1 cellular context compared by ENCODE assay signal in the genomic region with DNA sequence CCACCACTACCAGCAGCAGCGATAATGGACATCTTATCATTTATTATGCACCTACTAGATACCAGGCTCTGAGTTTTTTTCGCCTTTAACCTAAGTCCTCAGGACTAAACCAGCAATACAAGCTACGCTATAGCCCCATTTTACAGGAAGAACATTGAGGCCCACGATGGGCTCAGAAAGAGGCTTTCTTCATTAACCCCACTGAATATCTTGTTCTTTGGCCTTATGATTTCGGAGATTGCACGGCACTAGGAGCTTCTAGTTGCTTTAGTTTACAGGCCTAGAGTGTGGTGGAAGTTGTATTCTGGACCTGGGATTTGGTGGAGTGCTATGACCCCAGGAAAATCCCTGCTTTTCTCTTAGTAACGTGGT.
TF ChIP-seq lines count a peak whose summit lies in the region.

No MANE protein-coding gene starts in this region.

TF ChIP-seq in K562, 482 proteins besides CTCF, POLR2A, EP300 and RAD21 (continued from another document and continues in another):
- TF ChIP-seq FOXP1 (CRISPR knock-in tag; IDR thresholded peaks at IDR 0.05) = no peak
- TF ChIP-seq RCOR1 (IDR thresholded peaks at IDR 0.05; ENCODE audit: borderline replicate concordance in 1 of 2, low read depth in 2 of 2, low read length in 2 of 2) = peak; percentile 54 to 62; a peak in 2 of 4 replicates
- TF ChIP-seq GATAD2A (IDR thresholded peaks at IDR 0.05) = no peak
- TF ChIP-seq RNF2 (IDR thresholded peaks at IDR 0.05) = no peak
- no peak for TF ChIP-seq EP400 (IDR thresholded peaks at IDR 0.05)
- no peak for TF ChIP-seq HDGF (IDR thresholded peaks at IDR 0.05)
- TF ChIP-seq MTA3 (IDR thresholded peaks at IDR 0.05; ENCODE audit: borderline replicate concordance) = peak; percentile 42
- TF ChIP-seq NCOA6 (IDR thresholded peaks at IDR 0.05) = no peak
- TF ChIP-seq PTBP1 (IDR thresholded peaks at IDR 0.05; ENCODE audit: low read depth, low read length) = 0 out of 2 replicates have a peak, but pooled peaks have one; percentile 53
- TF ChIP-seq ZNF212 (CRISPR knock-in tag; IDR thresholded peaks at IDR 0.05) = no peak
- TF ChIP-seq LCOR (CRISPR knock-in tag; IDR thresholded peaks at IDR 0.05) = no peak
- TF ChIP-seq PRMT5 (CRISPR knock-in tag; IDR thresholded peaks at IDR 0.05) = no peak
- no peak for TF ChIP-seq RFX1 (IDR thresholded peaks at IDR 0.05)
- TF ChIP-seq SP1 (CRISPR knock-in tag; IDR thresholded peaks at IDR 0.05) = 0 out of 2 replicates have a peak, but pooled peaks have one; percentile 57
- no peak for TF ChIP-seq HSF4 (CRISPR knock-in tag; IDR thresholded peaks at IDR 0.05; ENCODE audit: borderline replicate concordance)
- TF ChIP-seq IRF2 (CRISPR knock-in tag; IDR thresholded peaks at IDR 0.05) = no peak
- no peak for TF ChIP-seq ASH1L (IDR thresholded peaks at IDR 0.05; ENCODE audit: borderline replicate concordance, low read depth, partially characterized antibody)
- 0 out of 2 replicates have a peak, but pooled peaks have one; percentile 14 for TF ChIP-seq CEBPG (CRISPR knock-in tag; IDR thresholded peaks at IDR 0.05)
- TF ChIP-seq CEBPG (tag; conservative IDR thresholded peaks at IDR 0.05 in 1 of 2, IDR thresholded peaks at IDR 0.05 in 1 of 2) = no peak
- TF ChIP-seq MTA2 (IDR thresholded peaks at IDR 0.05; ENCODE audit: low read depth) = no peak
- TF ChIP-seq NR2C2 (CRISPR knock-in tag; IDR thresholded peaks at IDR 0.05) = no peak; the same call in 1 of the 2 replicates
- no peak for TF ChIP-seq NR2C2 (tag; IDR thresholded peaks at IDR 0.05)
- TF ChIP-seq TAF15 (IDR thresholded peaks at IDR 0.05; ENCODE audit: low read depth, low read length) = no peak
- peak; percentile 62; the same call in 1 of the 2 replicates for TF ChIP-seq ZC3H4 (CRISPR knock-in tag; IDR thresholded peaks at IDR 0.05; ENCODE audit: borderline replicate concordance)
- TF ChIP-seq ZBTB11 (CRISPR knock-in tag; IDR thresholded peaks at IDR 0.05) = no peak
- TF ChIP-seq BCOR (IDR thresholded peaks at IDR 0.05) = peak; percentile 86
- TF ChIP-seq ID3 (CRISPR knock-in tag; IDR thresholded peaks at IDR 0.05) = no peak
- no peak for TF ChIP-seq ID3 (tag; IDR thresholded peaks at IDR 0.05)
- TF ChIP-seq PHF21A (IDR thresholded peaks at IDR 0.05; ENCODE audit: borderline replicate concordance, low read depth) = 0 out of 2 replicates have a peak, but pooled peaks have one; percentile 32
- no peak for TF ChIP-seq SRF (CRISPR knock-in tag; IDR thresholded peaks at IDR 0.05)
- TF ChIP-seq CREBBP (IDR thresholded peaks at IDR 0.05; ENCODE audit: low read depth, low read length) = no peak
- TF ChIP-seq, protein P1, sequence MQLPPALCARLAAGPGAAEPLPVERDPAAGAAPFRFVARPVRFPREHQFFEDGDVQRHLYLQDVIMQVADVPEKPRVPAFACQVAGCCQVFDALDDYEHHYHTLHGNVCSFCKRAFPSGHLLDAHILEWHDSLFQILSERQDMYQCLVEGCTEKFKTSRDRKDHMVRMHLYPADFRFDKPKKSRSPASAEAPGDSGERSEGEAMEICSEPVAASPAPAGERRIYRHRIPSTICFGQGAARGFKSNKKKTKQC (CRISPR knock-in tag; IDR thresholded peaks at IDR 0.05) = no peak
- TF ChIP-seq HDAC8 (tag; IDR thresholded peaks at IDR 0.05) = no peak
- no peak for TF ChIP-seq ZFPM2 (CRISPR knock-in tag; IDR thresholded peaks at IDR 0.05)
- TF ChIP-seq VEZF1 (CRISPR knock-in tag; IDR thresholded peaks at IDR 0.05) = no peak
- no peak for TF ChIP-seq PHB (CRISPR knock-in tag; IDR thresholded peaks at IDR 0.05)
- TF ChIP-seq ZEB2 (IDR thresholded peaks at IDR 0.05) = no peak
- TF ChIP-seq ZSCAN32 (CRISPR knock-in tag; IDR thresholded peaks at IDR 0.05) = no peak
- no peak for TF ChIP-seq ERF (CRISPR knock-in tag; IDR thresholded peaks at IDR 0.05)
- TF ChIP-seq BRCA1 (IDR thresholded peaks at IDR 0.05) = no peak
- no peak for TF ChIP-seq BRCA1 (CRISPR knock-in tag; IDR thresholded peaks at IDR 0.05)
- TF ChIP-seq, protein P2, sequence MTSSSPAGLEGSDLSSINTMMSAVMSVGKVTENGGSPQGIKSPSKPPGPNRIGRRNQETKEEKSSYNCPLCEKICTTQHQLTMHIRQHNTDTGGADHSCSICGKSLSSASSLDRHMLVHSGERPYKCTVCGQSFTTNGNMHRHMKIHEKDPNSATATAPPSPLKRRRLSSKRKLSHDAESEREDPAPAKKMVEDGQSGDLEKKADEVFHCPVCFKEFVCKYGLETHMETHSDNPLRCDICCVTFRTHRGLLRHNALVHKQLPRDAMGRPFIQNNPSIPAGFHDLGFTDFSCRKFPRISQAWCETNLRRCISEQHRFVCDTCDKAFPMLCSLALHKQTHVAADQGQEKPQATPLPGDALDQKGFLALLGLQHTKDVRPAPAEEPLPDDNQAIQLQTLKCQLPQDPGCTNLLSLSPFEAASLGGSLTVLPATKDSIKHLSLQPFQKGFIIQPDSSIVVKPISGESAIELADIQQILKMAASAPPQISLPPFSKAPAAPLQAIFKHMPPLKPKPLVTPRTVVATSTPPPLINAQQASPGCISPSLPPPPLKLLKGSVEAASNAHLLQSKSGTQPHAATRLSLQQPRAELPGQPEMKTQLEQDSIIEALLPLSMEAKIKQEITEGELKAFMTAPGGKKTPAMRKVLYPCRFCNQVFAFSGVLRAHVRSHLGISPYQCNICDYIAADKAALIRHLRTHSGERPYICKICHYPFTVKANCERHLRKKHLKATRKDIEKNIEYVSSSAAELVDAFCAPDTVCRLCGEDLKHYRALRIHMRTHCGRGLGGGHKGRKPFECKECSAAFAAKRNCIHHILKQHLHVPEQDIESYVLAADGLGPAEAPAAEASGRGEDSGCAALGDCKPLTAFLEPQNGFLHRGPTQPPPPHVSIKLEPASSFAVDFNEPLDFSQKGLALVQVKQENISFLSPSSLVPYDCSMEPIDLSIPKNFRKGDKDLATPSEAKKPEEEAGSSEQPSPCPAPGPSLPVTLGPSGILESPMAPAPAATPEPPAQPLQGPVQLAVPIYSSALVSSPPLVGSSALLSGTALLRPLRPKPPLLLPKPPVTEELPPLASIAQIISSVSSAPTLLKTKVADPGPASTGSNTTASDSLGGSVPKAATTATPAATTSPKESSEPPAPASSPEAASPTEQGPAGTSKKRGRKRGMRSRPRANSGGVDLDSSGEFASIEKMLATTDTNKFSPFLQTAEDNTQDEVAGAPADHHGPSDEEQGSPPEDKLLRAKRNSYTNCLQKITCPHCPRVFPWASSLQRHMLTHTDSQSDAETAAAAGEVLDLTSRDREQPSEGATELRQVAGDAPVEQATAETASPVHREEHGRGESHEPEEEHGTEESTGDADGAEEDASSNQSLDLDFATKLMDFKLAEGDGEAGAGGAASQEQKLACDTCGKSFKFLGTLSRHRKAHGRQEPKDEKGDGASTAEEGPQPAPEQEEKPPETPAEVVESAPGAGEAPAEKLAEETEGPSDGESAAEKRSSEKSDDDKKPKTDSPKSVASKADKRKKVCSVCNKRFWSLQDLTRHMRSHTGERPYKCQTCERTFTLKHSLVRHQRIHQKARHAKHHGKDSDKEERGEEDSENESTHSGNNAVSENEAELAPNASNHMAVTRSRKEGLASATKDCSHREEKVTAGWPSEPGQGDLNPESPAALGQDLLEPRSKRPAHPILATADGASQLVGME (CRISPR knock-in tag; IDR thresholded peaks at IDR 0.05) = no peak
- no peak for TF ChIP-seq POLR2B (IDR thresholded peaks at IDR 0.05; ENCODE audit: low read depth, partially characterized antibody)
- TF ChIP-seq, protein P3, sequence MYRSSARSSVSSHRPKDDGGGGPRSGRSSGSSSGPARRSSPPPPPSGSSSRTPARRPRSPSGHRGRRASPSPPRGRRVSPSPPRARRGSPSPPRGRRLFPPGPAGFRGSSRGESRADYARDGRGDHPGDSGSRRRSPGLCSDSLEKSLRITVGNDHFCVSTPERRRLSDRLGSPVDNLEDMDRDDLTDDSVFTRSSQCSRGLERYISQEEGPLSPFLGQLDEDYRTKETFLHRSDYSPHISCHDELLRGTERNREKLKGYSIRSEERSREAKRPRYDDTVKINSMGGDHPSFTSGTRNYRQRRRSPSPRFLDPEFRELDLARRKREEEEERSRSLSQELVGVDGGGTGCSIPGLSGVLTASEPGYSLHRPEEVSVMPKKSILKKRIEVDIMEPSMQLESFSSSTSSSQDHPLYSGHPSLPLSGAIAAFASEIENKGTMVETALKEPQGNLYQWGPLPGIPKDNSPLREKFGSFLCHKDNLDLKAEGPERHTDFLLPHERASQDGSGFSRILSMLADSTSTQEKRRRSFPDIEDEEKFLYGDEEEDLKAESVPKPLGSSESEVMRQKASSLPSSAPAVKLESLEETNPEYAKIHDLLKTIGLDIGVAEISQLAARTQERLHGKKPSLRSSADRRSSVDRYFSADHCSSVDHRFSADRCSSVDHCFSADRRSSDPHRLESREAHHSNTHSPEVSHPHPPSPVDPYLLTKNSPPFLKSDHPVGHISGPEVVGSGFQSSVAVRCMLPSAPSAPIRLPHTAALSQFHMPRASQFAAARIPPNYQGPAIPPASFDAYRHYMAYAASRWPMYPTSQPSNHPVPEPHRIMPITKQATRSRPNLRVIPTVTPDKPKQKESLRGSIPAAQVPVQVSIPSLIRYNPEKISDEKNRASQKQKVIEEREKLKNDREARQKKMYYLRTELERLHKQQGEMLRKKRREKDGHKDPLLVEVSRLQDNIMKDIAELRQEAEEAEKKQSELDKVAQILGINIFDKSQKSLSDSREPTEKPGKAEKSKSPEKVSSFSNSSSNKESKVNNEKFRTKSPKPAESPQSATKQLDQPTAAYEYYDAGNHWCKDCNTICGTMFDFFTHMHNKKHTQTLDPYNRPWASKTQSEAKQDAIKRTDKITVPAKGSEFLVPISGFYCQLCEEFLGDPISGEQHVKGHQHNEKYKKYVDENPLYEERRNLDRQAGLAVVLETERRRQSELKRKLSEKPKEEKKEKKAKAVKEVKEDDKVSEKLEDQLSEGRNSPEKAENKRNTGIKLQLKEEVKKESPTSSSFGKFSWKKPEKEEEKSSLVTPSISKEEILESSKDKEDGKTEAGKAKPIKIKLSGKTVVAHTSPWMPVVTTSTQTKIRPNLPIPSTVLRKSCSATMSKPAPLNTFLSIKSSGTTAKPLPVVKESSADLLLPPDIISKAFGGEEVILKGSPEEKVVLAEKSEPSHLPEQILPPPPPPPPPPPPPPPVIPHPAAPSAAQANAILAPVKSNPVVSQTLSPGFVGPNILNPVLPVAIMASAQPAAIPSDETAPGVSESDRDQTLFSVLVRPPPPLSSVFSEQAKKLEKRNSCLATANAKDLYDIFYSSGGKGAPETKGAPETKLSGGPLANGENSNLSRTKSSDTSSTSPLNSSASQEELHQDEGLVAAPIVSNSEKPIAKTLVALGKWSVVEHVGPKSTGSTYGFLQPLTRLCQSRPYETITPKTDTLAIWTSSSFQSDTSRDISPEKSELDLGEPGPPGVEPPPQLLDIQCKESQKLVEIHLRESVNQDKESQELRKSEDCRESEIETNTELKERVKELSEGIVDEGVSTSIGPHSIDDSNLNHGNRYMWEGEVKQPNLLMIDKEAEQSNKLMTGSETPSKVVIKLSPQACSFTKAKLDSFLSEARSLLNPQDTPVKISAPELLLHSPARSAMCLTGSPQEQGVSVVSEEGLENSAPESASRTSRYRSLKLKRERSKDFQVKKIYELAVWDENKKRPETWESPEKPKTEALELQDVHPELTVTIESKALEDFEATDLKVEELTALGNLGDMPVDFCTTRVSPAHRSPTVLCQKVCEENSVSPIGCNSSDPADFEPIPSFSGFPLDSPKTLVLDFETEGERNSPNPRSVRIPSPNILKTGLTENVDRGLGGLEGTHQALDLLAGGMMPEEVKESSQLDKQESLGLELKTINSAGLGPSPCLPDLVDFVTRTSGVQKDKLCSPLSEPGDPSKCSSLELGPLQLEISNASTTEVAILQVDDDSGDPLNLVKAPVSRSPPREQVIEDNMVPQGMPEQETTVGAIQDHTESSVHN (IDR thresholded peaks at IDR 0.05; ENCODE audit: borderline replicate concordance in 1 of 2, low read depth in 1 of 2) = no peak
- no peak for TF ChIP-seq NR2F6 (CRISPR knock-in tag; IDR thresholded peaks at IDR 0.05)
